Comparison of ENCODE assay signal across 8 cellular contexts in the genomic region with DNA sequence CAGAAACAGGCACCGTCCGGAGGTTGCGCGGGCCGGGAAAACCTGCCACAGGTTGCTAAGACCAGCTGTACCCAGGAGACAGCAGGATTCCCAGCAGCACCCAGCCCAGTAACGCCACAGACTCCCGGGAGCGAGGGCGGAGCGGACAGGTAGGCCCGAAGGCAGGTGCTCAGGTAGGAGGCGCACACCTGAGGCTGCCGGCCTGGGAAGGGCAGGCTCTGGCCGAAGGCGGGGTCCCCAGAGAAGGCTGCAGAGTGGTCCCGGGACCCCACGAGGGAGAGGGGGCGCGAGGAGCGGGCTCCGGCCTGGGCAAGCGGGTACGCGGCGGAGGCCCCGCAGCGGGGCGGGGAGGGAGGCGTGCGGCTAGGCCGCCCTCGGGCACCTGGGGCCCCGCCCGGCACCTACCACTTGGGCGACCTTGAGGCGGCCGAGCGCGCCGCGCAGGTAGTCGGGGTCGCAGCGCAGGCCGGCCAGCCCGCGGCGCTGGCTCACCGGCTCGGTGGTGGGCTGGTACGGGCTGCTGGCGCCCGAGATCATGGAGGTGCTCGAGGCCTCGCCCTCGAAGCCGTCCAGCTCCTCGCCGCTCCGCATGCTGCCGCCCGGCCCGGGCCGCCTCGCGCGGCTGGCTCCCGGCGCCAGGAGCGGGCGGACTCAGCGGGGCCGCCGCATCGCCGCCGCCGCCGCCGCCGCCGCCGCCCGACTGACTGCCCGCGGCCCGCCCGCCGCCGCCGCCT. TPM values are rescaled to one million over a fixed set of nuclear protein-coding genes. Genes with fewer than 3 reads are reported as not detected.
DNase-seq lines count a peak whose midpoint lies in the region; ATAC-seq and TF ChIP-seq lines count a peak whose summit lies in the region.

No MANE protein-coding gene starts in this region.

- no peaks in the 10 kb centered on the region for H3K9me3 ChIP-seq in right atrium auricular region

- no peaks in the 10 kb centered on the region for H3K36me3 ChIP-seq in H7 (replicated peaks; ENCODE audit: control insufficient read depth, insufficient read depth, low read length)
- no peaks in the 10 kb centered on the region for H3K36me3 ChIP-seq in right atrium auricular region

- DNase-seq in GM13976 (ENCODE audit: low spot score): no peak
- DNase-seq in H7: peak; percentile 87
- DNase-seq in NB4 (ENCODE audit: low read depth): no peak
- peak; percentile 23 for DNase-seq in activated naive CD4-positive, alpha-beta T cell treated with anti-CD3 and anti-CD28 coated beads, Interleukin-2, amount 50 U/mL, for 16 hours
- DNase-seq in right atrium auricular region (ENCODE audit: low spot score): no peak
- DNase-seq in sciatic nerve (ENCODE audit: low spot score): peak; percentile 62
- no peak for DNase-seq in EL
- no peak for DNase-seq in NCI-H524 treated with DMSO at 0.1 percent for 48 hours (lab: John Stamatoyannopoulos, UW)

- H3K4me3 ChIP-seq in H7 (ENCODE audit: insufficient read depth, low read depth, low read length) (peak overlapping the region; percentile 64), NB4 (ENCODE audit: low read depth, low read length) (peak overlapping the region; percentile 44), right atrium auricular region (peak overlapping the region; percentile 62 to 71)

- no peak for TF ChIP-seq POLR2A in NB4 (IDR thresholded peaks at IDR 0.05; ENCODE audit: extremely low read depth, insufficient read length)

- intact Hi-C loops in sciatic nerve (cut with DNase I): no loop called here

- peaks cover 8% of the 10 kb centered on the region; the same call in 1 of the 2 replicates for H3K27me3 ChIP-seq in H7 (ENCODE audit: control insufficient read depth, insufficient read depth, low read length)
- no peaks in the 10 kb centered on the region for H3K27me3 ChIP-seq in right atrium auricular region

- TF ChIP-seq CTCF in GM13976 (IDR thresholded peaks at IDR 0.05; ENCODE audit: borderline replicate concordance, control extremely low read depth, extremely low read depth, insufficient read depth, missing control alignments) (peak; percentile 5), NB4 (IDR thresholded peaks at IDR 0.05; ENCODE audit: low read depth, low read length) (no peak), right atrium auricular region (IDR thresholded peaks at IDR 0.05) (no peak)

- peak overlapping the region; percentile 31 to 51 for H3K27ac ChIP-seq in right atrium auricular region

- peak; percentile 15 for ATAC-seq in sciatic nerve

- in situ Hi-C loops in GM13976 (cut with MboI; ENCODE audit: low sequenced_read_pairs, unreplicated experiment): no loop called here

- peaks cover 0 to 17% of the 10 kb centered on the region in 2 donors for H3K4me1 ChIP-seq in right atrium auricular region

RNA-seq across cellular contexts. Expression of gene CMTM4, which starts 0.4 kb away (rescaled TPM):
- total RNA-seq in H7 (2014; rRNA removed; shearing (Covaris generic)): 23.2 and 39.6 TPM in 2 replicates
- total RNA-seq in right atrium auricular region: 10 to 100 TPM in 1 of 2 donors, 1 to 10 TPM in 1; 7.5 to 15.2 TPM
- 17.8 TPM for total RNA-seq in sciatic nerve

RNA-seq across cellular contexts. Expression of gene DYNC1LI2, which starts 55.3 kb away (rescaled TPM):
- total RNA-seq in H7 (2014; rRNA removed; shearing (Covaris generic)): 52.9 and 65.0 TPM in 2 replicates
- 10 to 100 TPM; 76.9 to 89.6 TPM for total RNA-seq in right atrium auricular region
- total RNA-seq in sciatic nerve: 205 TPM

Comparison
In these comparisons a context has a peak if more than half of its experiments do, and no peak if none do; other contexts are left out.
1. DNase-seq: peak in H7 (single experiment), activated naive CD4-positive, alpha-beta T cell treated with anti-CD3 and anti-CD28 coated beads, Interleukin-2, amount 50 U/mL, for 16 hours (single experiment) and sciatic nerve (single experiment); none in GM13976 (single experiment), NB4 (single experiment), right atrium auricular region (single experiment), EL (single experiment) and NCI-H524 treated with DMSO at 0.1 percent for 48 hours (single experiment).
2. Peak in every context shown above with its lines, with median percentiles within 50 percentile points of each other: H3K4me3 ChIP-seq.